In the genomic region with DNA sequence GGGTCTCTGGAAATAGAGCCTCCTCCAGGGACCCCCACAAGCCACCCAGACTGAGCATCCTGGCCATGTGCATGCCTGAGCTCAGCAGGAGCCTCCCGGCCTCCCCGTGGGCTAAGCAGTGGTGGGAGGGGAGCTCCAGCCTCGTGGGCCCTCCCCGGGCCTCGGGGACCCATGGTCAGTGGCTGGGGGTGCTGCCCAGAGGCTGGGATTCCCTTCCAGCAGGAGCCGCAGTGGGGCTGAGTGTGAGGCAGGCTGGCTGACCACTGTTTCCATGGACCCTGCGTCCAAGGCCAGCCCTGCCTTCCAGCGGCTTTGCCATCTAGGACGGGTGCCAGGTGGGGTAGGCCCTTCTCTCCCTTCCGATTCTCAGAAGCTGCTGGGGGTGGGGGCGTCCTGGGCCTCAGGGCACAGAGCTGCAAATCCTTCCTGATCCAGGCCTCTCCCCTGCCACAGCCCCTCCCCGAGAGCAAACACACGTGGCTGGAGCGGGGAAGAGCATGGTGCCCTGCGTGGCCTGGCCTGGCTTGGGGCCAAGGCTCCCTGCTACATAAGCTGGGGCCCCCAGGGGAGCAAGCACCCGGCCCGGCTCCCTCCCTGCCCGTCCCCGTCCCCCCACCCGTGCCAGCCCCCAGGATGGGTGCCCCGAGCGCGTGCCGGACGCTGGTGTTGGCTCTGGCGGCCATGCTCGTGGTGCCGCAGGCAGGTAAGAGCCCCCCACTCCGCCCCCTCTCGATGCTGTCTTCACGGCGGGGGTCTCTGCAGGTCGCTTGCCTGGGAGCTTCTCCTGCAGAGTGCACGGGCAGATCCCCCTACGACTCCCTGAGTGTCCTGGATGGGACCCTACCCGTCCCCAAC, we compare ENCODE assay signal across 3 cellular contexts.
A peak's percentile ranks its signal among the peaks of the same experiment; 100 is the strongest.
TF ChIP-seq lines count a peak whose summit lies in the region.

TSS of gene MUC5B (plus strand) at position 576 of the 855 bp plus-strand sequence. CDS start at position 634, 58 bp downstream.

TF ChIP-seq in SK-N-SH, 30 proteins besides CTCF, POLR2A, EP300 and RAD21 (continues in another document):
- TF ChIP-seq EZH2phosphoT487 (IDR thresholded peaks at IDR 0.05; ENCODE audit: borderline replicate concordance, low read depth) (no peak), RCOR1 (IDR thresholded peaks at IDR 0.05; ENCODE audit: low read length) (no peak), JUND (IDR thresholded peaks at IDR 0.05) (no peak), REST (IDR thresholded peaks at IDR 0.05; ENCODE audit: low read depth, low read length) (no peak), FOSL2 (IDR thresholded peaks at IDR 0.05; ENCODE audit: borderline replicate concordance, low read depth) (no peak), ELF1 (IDR thresholded peaks at IDR 0.05) (no peak), GATA2 (CRISPR knock-in tag; IDR thresholded peaks at IDR 0.05) (no peak), MEF2A (IDR thresholded peaks at IDR 0.05; ENCODE audit: borderline replicate concordance, low read depth) (no peak), CHD2 (IDR thresholded peaks at IDR 0.05; ENCODE audit: low read length, partially characterized antibody) (no peak), SIN3A (IDR thresholded peaks at IDR 0.05; ENCODE audit: borderline replicate concordance, low read depth, low read length) (no peak), USF2 (IDR thresholded peaks at IDR 0.05; ENCODE audit: borderline replicate concordance, low read depth, low read length) (no peak)
- TF ChIP-seq, protein P1, sequence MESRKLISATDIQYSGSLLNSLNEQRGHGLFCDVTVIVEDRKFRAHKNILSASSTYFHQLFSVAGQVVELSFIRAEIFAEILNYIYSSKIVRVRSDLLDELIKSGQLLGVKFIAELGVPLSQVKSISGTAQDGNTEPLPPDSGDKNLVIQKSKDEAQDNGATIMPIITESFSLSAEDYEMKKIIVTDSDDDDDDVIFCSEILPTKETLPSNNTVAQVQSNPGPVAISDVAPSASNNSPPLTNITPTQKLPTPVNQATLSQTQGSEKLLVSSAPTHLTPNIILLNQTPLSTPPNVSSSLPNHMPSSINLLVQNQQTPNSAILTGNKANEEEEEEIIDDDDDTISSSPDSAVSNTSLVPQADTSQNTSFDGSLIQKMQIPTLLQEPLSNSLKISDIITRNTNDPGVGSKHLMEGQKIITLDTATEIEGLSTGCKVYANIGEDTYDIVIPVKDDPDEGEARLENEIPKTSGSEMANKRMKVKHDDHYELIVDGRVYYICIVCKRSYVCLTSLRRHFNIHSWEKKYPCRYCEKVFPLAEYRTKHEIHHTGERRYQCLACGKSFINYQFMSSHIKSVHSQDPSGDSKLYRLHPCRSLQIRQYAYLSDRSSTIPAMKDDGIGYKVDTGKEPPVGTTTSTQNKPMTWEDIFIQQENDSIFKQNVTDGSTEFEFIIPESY (IDR thresholded peaks at IDR 0.05; ENCODE audit: borderline replicate concordance, low read depth) = no peak

TF ChIP-seq in SK-N-SH treated with all-trans-retinoic acid at 6 μM for 48 hours, 23 proteins besides CTCF, POLR2A, EP300 and RAD21:
- no peak for TF ChIP-seq PPARA (CRISPR knock-in tag; IDR thresholded peaks at IDR 0.05; ENCODE audit: borderline replicate concordance)
- TF ChIP-seq, protein P2, sequence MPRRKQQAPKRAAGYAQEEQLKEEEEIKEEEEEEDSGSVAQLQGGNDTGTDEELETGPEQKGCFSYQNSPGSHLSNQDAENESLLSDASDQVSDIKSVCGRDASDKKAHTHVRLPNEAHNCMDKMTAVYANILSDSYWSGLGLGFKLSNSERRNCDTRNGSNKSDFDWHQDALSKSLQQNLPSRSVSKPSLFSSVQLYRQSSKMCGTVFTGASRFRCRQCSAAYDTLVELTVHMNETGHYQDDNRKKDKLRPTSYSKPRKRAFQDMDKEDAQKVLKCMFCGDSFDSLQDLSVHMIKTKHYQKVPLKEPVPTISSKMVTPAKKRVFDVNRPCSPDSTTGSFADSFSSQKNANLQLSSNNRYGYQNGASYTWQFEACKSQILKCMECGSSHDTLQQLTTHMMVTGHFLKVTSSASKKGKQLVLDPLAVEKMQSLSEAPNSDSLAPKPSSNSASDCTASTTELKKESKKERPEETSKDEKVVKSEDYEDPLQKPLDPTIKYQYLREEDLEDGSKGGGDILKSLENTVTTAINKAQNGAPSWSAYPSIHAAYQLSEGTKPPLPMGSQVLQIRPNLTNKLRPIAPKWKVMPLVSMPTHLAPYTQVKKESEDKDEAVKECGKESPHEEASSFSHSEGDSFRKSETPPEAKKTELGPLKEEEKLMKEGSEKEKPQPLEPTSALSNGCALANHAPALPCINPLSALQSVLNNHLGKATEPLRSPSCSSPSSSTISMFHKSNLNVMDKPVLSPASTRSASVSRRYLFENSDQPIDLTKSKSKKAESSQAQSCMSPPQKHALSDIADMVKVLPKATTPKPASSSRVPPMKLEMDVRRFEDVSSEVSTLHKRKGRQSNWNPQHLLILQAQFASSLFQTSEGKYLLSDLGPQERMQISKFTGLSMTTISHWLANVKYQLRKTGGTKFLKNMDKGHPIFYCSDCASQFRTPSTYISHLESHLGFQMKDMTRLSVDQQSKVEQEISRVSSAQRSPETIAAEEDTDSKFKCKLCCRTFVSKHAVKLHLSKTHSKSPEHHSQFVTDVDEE (CRISPR knock-in tag; IDR thresholded peaks at IDR 0.05) = no peak
- no peak for TF ChIP-seq ESRRG (CRISPR knock-in tag; IDR thresholded peaks at IDR 0.05)
- TF ChIP-seq, protein P3, sequence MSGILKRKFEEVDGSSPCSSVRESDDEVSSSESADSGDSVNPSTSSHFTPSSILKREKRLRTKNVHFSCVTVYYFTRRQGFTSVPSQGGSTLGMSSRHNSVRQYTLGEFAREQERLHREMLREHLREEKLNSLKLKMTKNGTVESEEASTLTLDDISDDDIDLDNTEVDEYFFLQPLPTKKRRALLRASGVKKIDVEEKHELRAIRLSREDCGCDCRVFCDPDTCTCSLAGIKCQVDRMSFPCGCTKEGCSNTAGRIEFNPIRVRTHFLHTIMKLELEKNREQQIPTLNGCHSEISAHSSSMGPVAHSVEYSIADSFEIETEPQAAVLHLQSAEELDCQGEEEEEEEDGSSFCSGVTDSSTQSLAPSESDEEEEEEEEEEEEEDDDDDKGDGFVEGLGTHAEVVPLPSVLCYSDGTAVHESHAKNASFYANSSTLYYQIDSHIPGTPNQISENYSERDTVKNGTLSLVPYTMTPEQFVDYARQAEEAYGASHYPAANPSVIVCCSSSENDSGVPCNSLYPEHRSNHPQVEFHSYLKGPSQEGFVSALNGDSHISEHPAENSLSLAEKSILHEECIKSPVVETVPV (CRISPR knock-in tag; IDR thresholded peaks at IDR 0.05) = no peak
- TF ChIP-seq BACH2 (CRISPR knock-in tag; IDR thresholded peaks at IDR 0.05; ENCODE audit: borderline replicate concordance) = no peak
- no peak for TF ChIP-seq ISL1 (CRISPR knock-in tag; IDR thresholded peaks at IDR 0.05)
- TF ChIP-seq ZNF565 (CRISPR knock-in tag; conservative IDR thresholded peaks at IDR 0.05; ENCODE audit: low read depth) = no peak
TF ChIP-seq in SK-N-SH treated with all-trans-retinoic acid at 6 μM for 48 hours: peak in this region for 0.

TF ChIP-seq in HepG2, 621 proteins besides CTCF, POLR2A, EP300 and RAD21 (continues in another document):
- TF ChIP-seq MED1 (CRISPR knock-in tag; IDR thresholded peaks at IDR 0.05) = 0 out of 2 replicates have a peak, but pooled peaks have one; percentile 19
- TF ChIP-seq ZNF503 (CRISPR knock-in tag; IDR thresholded peaks at IDR 0.05) = no peak
- no peak for TF ChIP-seq ZFP36 (IDR thresholded peaks at IDR 0.05; ENCODE audit: borderline replicate concordance, low read depth, low read length, partially characterized antibody)
- TF ChIP-seq, protein P4, sequence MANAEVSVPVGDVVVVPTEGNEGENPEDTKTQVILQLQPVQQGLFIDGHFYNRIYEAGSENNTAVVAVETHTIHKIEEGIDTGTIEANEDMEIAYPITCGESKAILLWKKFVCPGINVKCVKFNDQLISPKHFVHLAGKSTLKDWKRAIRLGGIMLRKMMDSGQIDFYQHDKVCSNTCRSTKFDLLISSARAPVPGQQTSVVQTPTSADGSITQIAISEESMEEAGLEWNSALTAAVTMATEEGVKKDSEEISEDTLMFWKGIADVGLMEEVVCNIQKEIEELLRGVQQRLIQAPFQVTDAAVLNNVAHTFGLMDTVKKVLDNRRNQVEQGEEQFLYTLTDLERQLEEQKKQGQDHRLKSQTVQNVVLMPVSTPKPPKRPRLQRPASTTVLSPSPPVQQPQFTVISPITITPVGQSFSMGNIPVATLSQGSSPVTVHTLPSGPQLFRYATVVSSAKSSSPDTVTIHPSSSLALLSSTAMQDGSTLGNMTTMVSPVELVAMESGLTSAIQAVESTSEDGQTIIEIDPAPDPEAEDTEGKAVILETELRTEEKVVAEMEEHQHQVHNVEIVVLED (CRISPR knock-in tag; IDR thresholded peaks at IDR 0.05; ENCODE audit: borderline replicate concordance) = no peak
- no peak for TF ChIP-seq NBN (conservative IDR thresholded peaks at IDR 0.05)
- no peak for TF ChIP-seq ZNF710 (CRISPR knock-in tag; IDR thresholded peaks at IDR 0.05; ENCODE audit: borderline replicate concordance)
- TF ChIP-seq PATZ1 (CRISPR knock-in tag; IDR thresholded peaks at IDR 0.05) = peak; percentile 70; the same call in 1 of the 2 replicates
- no peak for TF ChIP-seq ZSCAN20 (CRISPR knock-in tag; IDR thresholded peaks at IDR 0.05; ENCODE audit: borderline replicate concordance)
- TF ChIP-seq NR2C2 (CRISPR knock-in tag; IDR thresholded peaks at IDR 0.05; ENCODE audit: borderline replicate concordance) = no peak
- no peak for TF ChIP-seq ZNF747 (CRISPR knock-in tag; IDR thresholded peaks at IDR 0.05; ENCODE audit: borderline replicate concordance)
- no peak for TF ChIP-seq ESRRA (CRISPR knock-in tag; IDR thresholded peaks at IDR 0.05; ENCODE audit: low read depth)
